14 cellular contexts compared by ENCODE assay signal in genomic region chr2:131534317-131534672, GRCh38. TPM values are rescaled to one million over a fixed set of nuclear protein-coding genes. Genes with fewer than 3 reads are reported as not detected.
"Had no signal": no experiment of that assay in that cellular context is flagged by ENCODE, and none has a peak within 500 bp of the region (broad histone marks: within the 10 kb centered on the region; RNA-seq: fewer than 3 reads in every experiment).

No MANE protein-coding gene starts in this region.

RNA-seq across cellular contexts. Expression of gene TUBA3D, which starts 58.4 kb away (rescaled TPM):
- total RNA-seq: kidney epithelial cell; mucosa of descending colon; myocyte; naive thymus-derived CD8-positive, alpha-beta T cell; neural crest cell; osteoblast; pancreas; sigmoid colon; spleen; subcutaneous adipose tissue; suprapubic skin; thoracic aorta; upper lobe of right lung had no signal
- polyA plus RNA-seq: immature natural killer cell; naive thymus-derived CD8-positive, alpha-beta T cell had no signal
